Comparison of ENCODE assay signal across 7 cellular contexts in genomic region chr3:12954891-12955650, GRCh38.
DNase-seq lines count a peak whose midpoint lies in the region; ATAC-seq and TF ChIP-seq lines count a peak whose summit lies in the region.

No MANE protein-coding gene starts in this region.

- H3K27me3 ChIP-seq in MM.1S (replicated peaks; ENCODE audit: insufficient read depth, low read length), result no peaks in the 10 kb centered on the region

- no peaks in the 10 kb centered on the region for H3K9me2 ChIP-seq in MM.1S (replicated peaks; ENCODE audit: insufficient read depth, low read length)

- H3F3A ChIP-seq in MM.1S (ENCODE audit: insufficient read depth, low read length), result no peaks in the 10 kb centered on the region

- no peak overlapping the region for H3K27ac ChIP-seq in MM.1S (ENCODE audit: low read length)

- no peaks in the 10 kb centered on the region for H3K4me1 ChIP-seq in MM.1S (ENCODE audit: low read length)

- H3K9ac ChIP-seq in MM.1S (ENCODE audit: low read length), result no peak overlapping the region

- no peak for TF ChIP-seq CTCF in MM.1S (IDR thresholded peaks at IDR 0.05; ENCODE audit: low read length)

- no peak overlapping the region for H3K4me3 ChIP-seq in MM.1S (ENCODE audit: low read length)

- no peak overlapping the region for H2AFZ ChIP-seq in MM.1S (ENCODE audit: low read length)

- peaks cover 95% of the 10 kb centered on the region for H3K79me2 ChIP-seq in MM.1S (ENCODE audit: low read length)

- no peak overlapping the region for H3K4me2 ChIP-seq in MM.1S (ENCODE audit: low read depth, low read length)

- no peaks in the 10 kb centered on the region for H3K36me3 ChIP-seq in MM.1S (replicated peaks; ENCODE audit: insufficient read depth, low read length)

- peak; percentile 80 for ATAC-seq in GM18909 (IDR thresholded peaks at IDR 0.05; ENCODE audit: poor library complexity, unreplicated experiment)
- ATAC-seq in HG03354 (IDR thresholded peaks at IDR 0.05; ENCODE audit: poor library complexity, severe bottlenecking, unreplicated experiment), result peak; percentile 64
- peak; percentile 76 for ATAC-seq in sciatic nerve

- H4K20me1 ChIP-seq in MM.1S (ENCODE audit: insufficient read depth, low read length), result 0 out of 2 replicates have a peak, but pooled peaks cover 12% of the 10 kb centered on the region

- DNase-seq in activated T-cell treated with anti-CD3 and anti-CD28 coated beads, Interleukin-2, amount 50 U/mL, for 48 hours, result peak; percentile 43 to 51
- DNase-seq in head of caudate nucleus (peak in 39 of 42 donors; percentile 39 to 84 (median 69)), sciatic nerve (ENCODE audit: low spot score) (peak; percentile 80), NCI-H526 treated with DMSO at 0.1 percent for 48 hours (lab: John Stamatoyannopoulos, UW) (no peak), MM.1S (no peak)

- intact Hi-C loops in head of caudate nucleus (cut with DNase I) (no loop called here), sciatic nerve (cut with DNase I) (no loop called here)

- no peaks in the 10 kb centered on the region for H3K9me3 ChIP-seq in MM.1S (replicated peaks; ENCODE audit: insufficient read depth, low read length)

Comparison
In these comparisons a context has a peak if more than half of its experiments do, and no peak if none do; other contexts are left out.
1. DNase-seq: peak in activated T-cell treated with anti-CD3 and anti-CD28 coated beads, Interleukin-2, amount 50 U/mL, for 48 hours (2 of 2), head of caudate nucleus (39 of 42) and sciatic nerve (single experiment); none in NCI-H526 treated with DMSO at 0.1 percent for 48 hours (single experiment) and MM.1S (single experiment).
2. Peak in every context shown above with its lines, with median percentiles within 50 percentile points of each other: ATAC-seq.